8 cellular contexts compared by ENCODE assay signal in genomic region chr10:118568327-118568848, GRCh38.
DNase-seq lines count a peak whose midpoint lies in the region; ATAC-seq lines count a peak whose summit lies in the region.

No MANE protein-coding gene starts in this region.

- in situ Hi-C loops in T47D (cut with HindIII; ENCODE audit: low pct_unique_long_range_greater_than_20kb, low sequenced_read_pairs) = no loop called here

- DNase-seq in NCI-H526 (lab: John Stamatoyannopoulos, UW) (peak; percentile 13 to 61), NCI-H526 treated with DMSO at 0.1 percent for 48 hours (lab: John Stamatoyannopoulos, UW) (no peak), Kasumi-1 (lab: John Stamatoyannopoulos, UW) (peak; percentile 62 to 66), T-helper 22 cell (ENCODE audit: low read depth) (peak; percentile 6), T47D (ENCODE audit: low read depth in 1 of 2, low spot score in 1 of 2) (peak; percentile 31 to 61), islet precursor cell (peak; percentile 44)
- DNase-seq in stimulated activated CD4-positive, alpha-beta T cell treated with anti-CD3 and anti-CD28 coated beads, Interleukin-2, amount 100 ng/mL, for 4 hours (ENCODE audit: low read depth) = peak; percentile 49

- no peak for ATAC-seq in GM19397 (IDR thresholded peaks at IDR 0.05; ENCODE audit: unreplicated experiment)
